In the genomic region with DNA sequence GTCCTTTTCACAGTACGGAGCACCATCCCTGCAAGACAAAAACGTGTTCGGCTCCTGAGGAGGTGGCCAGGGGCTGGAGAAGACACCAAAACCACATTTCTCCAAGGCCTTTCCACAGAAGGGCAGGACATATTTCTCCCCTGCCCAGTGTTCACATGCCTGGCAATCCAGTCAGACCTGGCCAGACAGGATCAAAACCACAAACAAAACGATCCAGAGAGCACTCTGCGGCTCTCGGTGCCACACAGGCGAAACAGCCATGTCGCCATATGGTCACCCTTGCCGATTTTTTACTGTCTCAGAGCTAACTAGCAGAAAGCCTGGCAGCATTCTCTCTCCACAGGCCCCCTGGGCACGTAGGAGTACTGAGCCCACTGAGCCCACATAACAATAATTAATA, we compare ENCODE assay signal across 15 cellular contexts.
DNase-seq lines count a peak whose midpoint lies in the region; ATAC-seq lines count a peak whose summit lies in the region.
"Had no signal": no experiment of that assay in that cellular context is flagged by ENCODE, and none has a peak within 500 bp of the region (broad histone marks: within the 10 kb centered on the region; RNA-seq: fewer than 3 reads in every experiment).

No MANE protein-coding gene starts in this region.

- POLR2A ChIA-PET in activated CD8-positive, alpha-beta T cell treated with anti-CD3 and anti-CD28 coated beads, Interleukin-2, amount 10 ng/mL, durations not matched to agents 7 days and 5 days (lab: Charles Lee) = interaction anchor here (1.0 to 12.0 kb wide), 8 partner anchors 9 to 256 kb away, joined by 3 to 226 read pairs (median 4); no protein-coding TSS in a partner anchor

- H3K9me3 ChIP-seq in BLaER1 = no peaks in the 10 kb centered on the region
- H3K9me3 ChIP-seq: prostate gland, vagina had no signal

- H3K36me3 Mint-ChIP-seq in activated CD8-positive, alpha-beta T cell treated with anti-CD3 and anti-CD28 coated beads, Interleukin-2, amount 10 ng/mL, durations not matched to agents 7 days and 5 days (ENCODE audit: low read depth) = no peaks in the 10 kb centered on the region
- H3K36me3 Mint-ChIP-seq in immature natural killer cell = no peaks in the 10 kb centered on the region

- H3K27me3 Mint-ChIP-seq in activated CD8-positive, alpha-beta T cell treated with anti-CD3 and anti-CD28 coated beads, Interleukin-2, amount 10 ng/mL, durations not matched to agents 7 days and 5 days (ENCODE audit: low read depth) = no peaks in the 10 kb centered on the region
- H3K27me3 Mint-ChIP-seq in immature natural killer cell (ENCODE audit: low read depth in 3 of 3) = peaks cover 11 to 33% (median 21%) of the 10 kb centered on the region in 3 donors

- in situ Hi-C loops in G401 (cut with HindIII; ENCODE audit: low sequenced_read_pairs) = no loop called here

- DNase-seq in G401 (ENCODE audit: low spot score) (peak; percentile 95), immature natural killer cell (no peak), T-helper 9 cell (no peak), NCI-H2081 (lab: John Stamatoyannopoulos, UW) (no peak), LoVo (ENCODE audit: low spot score) (no peak), dermis blood vessel endothelial cell (no peak)
- no peak for DNase-seq in activated CD8-positive, alpha-beta T cell treated with anti-CD3 and anti-CD28 coated beads, Interleukin-2, amount 10 ng/mL, durations not matched to agents 7 days and 5 days
- DNase-seq: activated T-cell treated with anti-CD3 and anti-CD28 coated beads for 4 hours, endodermal cell, NCI-H2081 treated with DMSO at 0.1 percent for 48 hours, NCI-H774, SIG-M5 had no signal

- ATAC-seq in activated CD8-positive, alpha-beta T cell treated with anti-CD3 and anti-CD28 coated beads, Interleukin-2, amount 10 ng/mL, durations not matched to agents 7 days and 5 days = no peak

- H3K4me3 ChIP-seq in BLaER1 = no peak overlapping the region
- H3K4me3 ChIP-seq: prostate gland, vagina had no signal

- peaks cover 67% of the 10 kb centered on the region for H3K4me1 ChIP-seq in BLaER1
- H3K4me1 ChIP-seq: prostate gland had no signal

- H4K20me1 ChIP-seq in BLaER1 = no peaks in the 10 kb centered on the region

- peak overlapping the region; percentile 80 for H3K4me2 ChIP-seq in BLaER1

- peak overlapping the region; percentile 43 for H3K27ac Mint-ChIP-seq in activated CD8-positive, alpha-beta T cell treated with anti-CD3 and anti-CD28 coated beads, Interleukin-2, amount 10 ng/mL, durations not matched to agents 7 days and 5 days
- peak overlapping the region; percentile 94 to 100 (median 100) for H3K27ac Mint-ChIP-seq in immature natural killer cell
- H3K27ac Mint-ChIP-seq: endodermal cell had no signal

- no peak overlapping the region for H3K27ac ChIP-seq in BLaER1
- H3K27ac ChIP-seq: prostate gland, vagina had no signal

- H3K9me3 Mint-ChIP-seq in activated CD8-positive, alpha-beta T cell treated with anti-CD3 and anti-CD28 coated beads, Interleukin-2, amount 10 ng/mL, durations not matched to agents 7 days and 5 days (ENCODE audit: insufficient read depth) = no peaks in the 10 kb centered on the region
- no peaks in the 10 kb centered on the region for H3K9me3 Mint-ChIP-seq in immature natural killer cell
- H3K9me3 Mint-ChIP-seq: endodermal cell had no signal

- H3K27me3 ChIP-seq in BLaER1 = peaks cover 12% of the 10 kb centered on the region
- H3K27me3 ChIP-seq: vagina had no signal

- CTCF ChIA-PET in activated CD8-positive, alpha-beta T cell treated with anti-CD3 and anti-CD28 coated beads, Interleukin-2, amount 10 ng/mL, durations not matched to agents 7 days and 5 days (lab: Charles Lee) = interaction anchor here (1.1 to 17.3 kb wide), 7 partner anchors 8 to 276 kb away, joined by 3 to 421 read pairs (median 6); no protein-coding TSS in a partner anchor

- no peak overlapping the region for H3K9ac ChIP-seq in BLaER1

- peaks cover 86% of the 10 kb centered on the region for H3K4me1 Mint-ChIP-seq in activated CD8-positive, alpha-beta T cell treated with anti-CD3 and anti-CD28 coated beads, Interleukin-2, amount 10 ng/mL, durations not matched to agents 7 days and 5 days (ENCODE audit: low read depth)
- H3K4me1 Mint-ChIP-seq in immature natural killer cell = peaks cover 70 to 72% of the 10 kb centered on the region in 2 donors

- H3K36me3 ChIP-seq in BLaER1 = no peaks in the 10 kb centered on the region
- H3K36me3 ChIP-seq: prostate gland, vagina had no signal

- peak overlapping the region; percentile 2 for H3K4me3 Mint-ChIP-seq in activated CD8-positive, alpha-beta T cell treated with anti-CD3 and anti-CD28 coated beads, Interleukin-2, amount 10 ng/mL, durations not matched to agents 7 days and 5 days
- peak overlapping the region; percentile 68 to 79 (median 76) for H3K4me3 Mint-ChIP-seq in immature natural killer cell
- H3K4me3 Mint-ChIP-seq: endodermal cell had no signal
